ENCODE assay signal across 18 cellular contexts in the genomic region with DNA sequence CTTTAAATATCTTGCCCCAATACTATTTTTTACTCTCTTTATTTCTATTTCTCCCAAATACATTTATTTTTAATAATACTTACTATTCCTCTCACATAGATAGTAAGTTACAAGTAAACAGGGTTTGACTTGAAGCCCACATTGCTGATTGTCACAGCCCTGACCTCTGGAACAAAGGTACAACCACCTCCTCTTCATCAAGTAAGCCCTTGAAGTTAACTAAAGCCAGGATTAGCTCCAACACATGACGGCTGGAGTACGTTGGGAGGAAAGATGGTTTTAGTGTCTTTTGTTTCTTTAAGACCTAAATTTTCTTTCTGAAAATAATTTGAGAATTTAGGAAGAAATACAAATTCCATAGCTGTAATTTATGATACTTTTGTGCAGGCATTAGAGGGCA. TPM values are rescaled to one million over a fixed set of nuclear protein-coding genes. Genes with fewer than 3 reads are reported as not detected.
A peak's percentile ranks its signal among the peaks of the same experiment; 100 is the strongest.
DNase-seq lines count a peak whose midpoint lies in the region; ATAC-seq, FAIRE-seq and TF ChIP-seq lines count a peak whose summit lies in the region.
"Had no signal": no experiment of that assay in that cellular context is flagged by ENCODE, and none has a peak within 500 bp of the region (broad histone marks: within the 10 kb centered on the region; RNA-seq: fewer than 3 reads in every experiment).

No MANE protein-coding gene starts in this region.

- no peak overlapping the region for H3K9ac ChIP-seq in K562 (ENCODE audit: insufficient read depth in 1 of 2, low read depth in 2 of 2, low read length in 2 of 2)

- TF ChIP-seq EP300 in K562 (IDR thresholded peaks at IDR 0.05; ENCODE audit: low read length): no peak

- no peaks in the 10 kb centered on the region for H3K79me2 ChIP-seq in K562 (ENCODE audit: control insufficient read depth, insufficient read depth, low read length)

- H3K4me2 ChIP-seq in K562 (ENCODE audit: insufficient read depth, low read length): no peak overlapping the region

- CTCF ChIA-PET in K562 (lab: Yijun Ruan, JAX; ENCODE audit: low intra/inter-chr PET ratio): no interaction called here

- H3K36me3 ChIP-seq in K562 (ENCODE audit: control insufficient read depth, insufficient read depth, low read length) (no peaks in the 10 kb centered on the region), left ventricle myocardium inferior (peaks cover 26% of the 10 kb centered on the region), neuron (ENCODE audit: insufficient read depth, low read length) (no peaks in the 10 kb centered on the region), thoracic aorta (peaks cover 8% of the 10 kb centered on the region)

- no peak overlapping the region for H3K27ac ChIP-seq in K562 (ENCODE audit: extremely low read depth, low read depth, low read length)
- H3K27ac ChIP-seq in left ventricle myocardium inferior (replicated peaks): peak overlapping the region; percentile 92
- H3K27ac ChIP-seq in thoracic aorta: peak overlapping the region; percentile 62 to 88

- ATAC-seq in K562: no peak
- ATAC-seq in thoracic aorta (ENCODE audit: insufficient number of reproducible peaks, low FRiP score, low read depth): no peak
- ATAC-seq: WTC11 had no signal

- 92% methylated on average over 2 of the region's 2 CpGs for WGBS in K562 (ENCODE audit: insufficient coverage, low coverage, missing lambda C conversion rate)

- H3K4me1 ChIP-seq in K562 (replicated peaks in 1 of 2; ENCODE audit: control insufficient read depth in 2 of 2, insufficient read depth in 2 of 2, low read length in 2 of 2) (peaks cover 12 to 14% of the 10 kb centered on the region in 2 experiments), left ventricle myocardium inferior (peaks cover 72% of the 10 kb centered on the region), neuron (ENCODE audit: insufficient read depth, low read length) (peaks cover 20% of the 10 kb centered on the region), thoracic aorta (ENCODE audit: control insufficient read depth in 1 of 2, low read depth in 2 of 2) (peaks cover 6 to 30% of the 10 kb centered on the region in 2 donors)

- POLR2A ChIA-PET in K562 (lab: Yijun Ruan, JAX): interaction anchor here (0.9 to 1.1 kb wide), 4 partner anchors 8 to 44 kb away, joined by 3 read pairs; no protein-coding TSS in a partner anchor

- intact Hi-C loops in K562 (cut with micrococcal nuclease) (no loop called here), left ventricle myocardium inferior (cut with micrococcal nuclease) (no loop called here)

- in situ Hi-C loops in K562 (cut with MboI): no loop called here

- TF ChIP-seq RAD21 in K562 (CRISPR knock-in tag; conservative IDR thresholded peaks at IDR 0.05 in 1 of 2, IDR thresholded peaks at IDR 0.05 in 1 of 2): no peak

- no peaks in the 10 kb centered on the region for H4K20me1 ChIP-seq in K562 (replicated peaks; ENCODE audit: control insufficient read depth, insufficient read depth, low read length)

- FAIRE-seq in K562 (lab: Jason Lieb, UNC): peak; percentile 60
- FAIRE-seq: bronchial epithelial cell, H1 had no signal

- H3K4me3 ChIP-seq in K562 (no peak overlapping the region), left ventricle myocardium inferior (peak overlapping the region; percentile 71), neuron (ENCODE audit: low read length) (no peak overlapping the region), thoracic aorta (peak overlapping the region; percentile 76)

- no peaks in the 10 kb centered on the region for H3K9me1 ChIP-seq in K562 (ENCODE audit: control insufficient read depth, insufficient read depth, low read length)

- TF ChIP-seq CTCF in K562 (IDR thresholded peaks at IDR 0.05 in 2 of 3, conservative IDR thresholded peaks at IDR 0.05 in 1 of 3; ENCODE audit: insufficient read depth in 2 of 3, low read depth in 1 of 3, low read length in 3 of 3) (no peak), left ventricle myocardium inferior (IDR thresholded peaks at IDR 0.05; ENCODE audit: borderline replicate concordance) (no peak), thoracic aorta (IDR thresholded peaks at IDR 0.05) (no peak)

- H3K27me3 ChIP-seq in K562 (ENCODE audit: control insufficient read depth in 2 of 2, insufficient read depth in 2 of 2, low read length in 2 of 2) (no peaks in the 10 kb centered on the region), left ventricle myocardium inferior (ENCODE audit: low read depth) (no peaks in the 10 kb centered on the region), neuron (ENCODE audit: insufficient read depth, low read length) (no peaks in the 10 kb centered on the region), thoracic aorta (replicated peaks; ENCODE audit: insufficient read depth) (no peaks in the 10 kb centered on the region)

- H2AFZ ChIP-seq in K562 (ENCODE audit: low read depth, low read length) (peak overlapping the region; percentile 83), neuron (ENCODE audit: low read depth, low read length) (peak overlapping the region; percentile 63)

- BruUV-seq in K562 (replicated peaks; lab: Mats Ljungman, UMichigan): no TSS peak

- DNase-seq in K562 (ENCODE audit: extremely low read depth in 1 of 4, low spot score in 3 of 4): no peak
- DNase-seq in left ventricle myocardium inferior: no peak
- no peak for DNase-seq in thoracic aorta (ENCODE audit: low spot score)
- no peak for DNase-seq in activated gamma-delta T cell treated with Interleukin-2 at 50 U/mL for 16 hours
- DNase-seq in glomerular visceral epithelial cell (ENCODE audit: extremely low spot score): no peak
- no peak for DNase-seq in NCI-H524 treated with DMSO at 0.1 percent for 48 hours (lab: John Stamatoyannopoulos, UW)
- DNase-seq in RKO (ENCODE audit: low spot score): no peak
- DNase-seq: activated naive CD8-positive, alpha-beta T cell treated with anti-CD3 and anti-CD28 coated beads, Interleukin-2, amount 10 ng/mL, durations not matched to agents 7 days and 5 days; Caco-2; effector CD8-positive, alpha-beta T cell; mammary epithelial cell; NCI-H187; NCI-H345; stimulated activated CD4-positive, alpha-beta T cell treated with anti-CD3 and anti-CD28 coated beads, Interleukin-1b, Interleukin-23, amount 100 ng/mL, for 48 hours had no signal

- no peak for TF ChIP-seq POLR2A in K562 (conservative IDR thresholded peaks at IDR 0.05)

- no peaks in the 10 kb centered on the region for H3K9me3 ChIP-seq in K562 (replicated peaks; ENCODE audit: control insufficient read depth, insufficient read depth, low read depth, low read length)
- no peaks in the 10 kb centered on the region for H3K9me3 ChIP-seq in left ventricle myocardium inferior (replicated peaks)
- H3K9me3 ChIP-seq in neuron (ENCODE audit: low read length): no peaks in the 10 kb centered on the region
- no peaks in the 10 kb centered on the region for H3K9me3 ChIP-seq in thoracic aorta
- H3K9me3 ChIP-seq: Caco-2 had no signal

RNA-seq across cellular contexts. Expression of a gene that starts 1.0 kb away (rescaled TPM):
- 0.44 and 1.2 TPM in 2 replicates for total RNA-seq in K562 (2011; cell fraction: chromatin; rRNA removed; ENCODE audit: low replicate concordance)
- total RNA-seq in K562 (2011; cell fraction: nucleolus; rRNA removed): 0.17 and 0.26 TPM in 2 replicates
- 0.15 and 0.29 TPM in 2 replicates for total RNA-seq in K562 (2011; cell fraction: nucleoplasm; rRNA removed)
- 0.41 and 0.59 TPM in 2 replicates for total RNA-seq in K562 (2014; rRNA removed)
- total RNA-seq in K562 (2014; rRNA removed; fragmentation: Illumina TruSeq; extraction: Trizol): 0.22 and 0.29 TPM in 2 replicates
- total RNA-seq in K562 (2015; rRNA removed; fragmentation: Illumina TruSeq; extraction: Trizol): 0.47 and 0.64 TPM in 2 replicates
- 0.29 and 0.35 TPM in 2 replicates for total RNA-seq in K562 (2021)
- polyA plus RNA-seq in K562 (2011; rRNA removed): 0.06 and 0.16 TPM in 2 replicates
- 0.06 and 0.15 TPM in 2 replicates for polyA plus RNA-seq in K562 (2011; cell fraction: cytosol; rRNA removed)
- polyA plus RNA-seq in K562 (2011; cell fraction: nucleus; rRNA removed): 0.26 and 0.32 TPM in 2 replicates
- polyA plus RNA-seq in K562 (2012): 0.44 and 1.8 TPM in 2 replicates
- polyA plus RNA-seq in K562 (2014; fragmentation: Illumina TruSeq; extraction: Trizol): 0.25 and 0.71 TPM in 2 replicates
- under 1 TPM; 0.01 to 0.03 TPM for polyA plus RNA-seq in K562 (2014; fragmentation: Nextera tagmentation; extraction: Ambion mirVana)
- 0.32 and 0.62 TPM in 2 replicates for polyA plus RNA-seq in K562 (2014; rRNA removed)
- 0.25 and 0.30 TPM in 2 replicates for polyA minus RNA-seq in K562 (2011; rRNA and poly(A)+ RNA removed)
- polyA minus RNA-seq in K562 (2011; cell fraction: cytosol; rRNA and poly(A)+ RNA removed): 0.18 and 0.19 TPM in 2 replicates
- polyA minus RNA-seq in K562 (2011; cell fraction: nucleus; rRNA and poly(A)+ RNA removed): 0.13 and 0.33 TPM in 2 replicates
- 667 TPM for total RNA-seq in left ventricle myocardium inferior
- total RNA-seq in thoracic aorta: 10 to 100 TPM; 16.1 to 27.2 TPM

RNA-seq across cellular contexts. Expression of a gene that starts 28.8 kb away (rescaled TPM):
- 123 and 212 TPM in 2 replicates for total RNA-seq in K562 (2011; cell fraction: chromatin; rRNA removed; ENCODE audit: low replicate concordance)
- total RNA-seq in K562 (2011; cell fraction: nucleolus; rRNA removed): 138 and 168 TPM in 2 replicates
- total RNA-seq in K562 (2011; cell fraction: nucleoplasm; rRNA removed): 206 and 258 TPM in 2 replicates
- total RNA-seq in K562 (2014; rRNA removed): 426 and 468 TPM in 2 replicates
- 562 and 622 TPM in 2 replicates for total RNA-seq in K562 (2014; rRNA removed; fragmentation: Illumina TruSeq; extraction: Trizol)
- 508 and 559 TPM in 2 replicates for total RNA-seq in K562 (2015; rRNA removed; fragmentation: Illumina TruSeq; extraction: Trizol)
- 308 TPM in 2 replicates for total RNA-seq in K562 (2021)
- polyA plus RNA-seq in K562 (2011; rRNA removed): 714 and 790 TPM in 2 replicates
- polyA plus RNA-seq in K562 (2011; cell fraction: cytosol; rRNA removed): 163 and 438 TPM in 2 replicates
- polyA plus RNA-seq in K562 (2011; cell fraction: nucleus; rRNA removed): 127 and 293 TPM in 2 replicates
- 525 and 687 TPM in 2 replicates for polyA plus RNA-seq in K562 (2012)
- 471 and 510 TPM in 2 replicates for polyA plus RNA-seq in K562 (2014; fragmentation: Illumina TruSeq; extraction: Trizol)
- polyA plus RNA-seq in K562 (2014; fragmentation: Nextera tagmentation; extraction: Ambion mirVana): 1,000 to 10,000 TPM in 1 of 2 experiments, 100 to 1,000 TPM in 1; 837 to 1,031 TPM
- 365 and 466 TPM in 2 replicates for polyA plus RNA-seq in K562 (2014; rRNA removed)
- 571 and 811 TPM in 2 replicates for polyA minus RNA-seq in K562 (2011; rRNA and poly(A)+ RNA removed)
- 177 and 220 TPM in 2 replicates for polyA minus RNA-seq in K562 (2011; cell fraction: cytosol; rRNA and poly(A)+ RNA removed)
- 135 and 263 TPM in 2 replicates for polyA minus RNA-seq in K562 (2011; cell fraction: nucleus; rRNA and poly(A)+ RNA removed)
- total RNA-seq in left ventricle myocardium inferior: 2,410 TPM
- 100 to 1,000 TPM; 451 to 800 TPM for total RNA-seq in thoracic aorta

RNA-seq across cellular contexts. Expression of a gene that starts 43.1 kb away (rescaled TPM):
- 18.4 and 30.7 TPM in 2 replicates for total RNA-seq in K562 (2011; cell fraction: chromatin; rRNA removed; ENCODE audit: low replicate concordance)
- total RNA-seq in K562 (2011; cell fraction: nucleolus; rRNA removed): 35.7 and 36.0 TPM in 2 replicates
- 40.3 and 46.9 TPM in 2 replicates for total RNA-seq in K562 (2011; cell fraction: nucleoplasm; rRNA removed)
- total RNA-seq in K562 (2014; rRNA removed) (220 and 238 TPM in 2 replicates), K562 (2014; rRNA removed; fragmentation: Illumina TruSeq; extraction: Trizol) (478 and 512 TPM in 2 replicates), K562 (2015; rRNA removed; fragmentation: Illumina TruSeq; extraction: Trizol) (357 and 396 TPM in 2 replicates), K562 (2021) (242 and 256 TPM in 2 replicates), left ventricle myocardium inferior (176 TPM), thoracic aorta (100 to 1,000 TPM; 208 to 328 TPM)
- polyA plus RNA-seq in K562 (2011; rRNA removed) (531 and 554 TPM in 2 replicates), K562 (2014; fragmentation: Illumina TruSeq; extraction: Trizol) (451 and 463 TPM in 2 replicates), K562 (2014; fragmentation: Nextera tagmentation; extraction: Ambion mirVana) (100 to 1,000 TPM; 913 to 995 TPM), K562 (2014; rRNA removed) (270 and 274 TPM in 2 replicates)
- polyA plus RNA-seq in K562 (2011; cell fraction: cytosol; rRNA removed): 196 and 355 TPM in 2 replicates
- 72.1 and 160 TPM in 2 replicates for polyA plus RNA-seq in K562 (2011; cell fraction: nucleus; rRNA removed)
- 338 and 426 TPM in 2 replicates for polyA plus RNA-seq in K562 (2012)
- 343 and 432 TPM in 2 replicates for polyA minus RNA-seq in K562 (2011; rRNA and poly(A)+ RNA removed)
- polyA minus RNA-seq in K562 (2011; cell fraction: cytosol; rRNA and poly(A)+ RNA removed): 128 and 163 TPM in 2 replicates
- 25.4 and 59.0 TPM in 2 replicates for polyA minus RNA-seq in K562 (2011; cell fraction: nucleus; rRNA and poly(A)+ RNA removed)

Comparison
In these comparisons a context has a peak if more than half of its experiments do, and no peak if none do; other contexts are left out.
1. H3K4me3 ChIP-seq: peak in left ventricle myocardium inferior (single experiment) and thoracic aorta (single experiment); none in K562 (single experiment) and neuron (single experiment).
2. RNA of a gene that starts 1.0 kb away (total RNA-seq): 667 TPM in left ventricle myocardium inferior (single experiment); 16.1 to 27.2 TPM in thoracic aorta and 0.15 to 1.2 TPM in K562; every median in the first group is over 10 times any median in the second.